Comparison of ENCODE assay signal across 20 cellular contexts in genomic region chr12:52392465-52393007, GRCh38. TPM values are rescaled to one million over a fixed set of nuclear protein-coding genes. Genes with fewer than 3 reads are reported as not detected.
"Had no signal": no experiment of that assay in that cellular context is flagged by ENCODE, and none has a peak within 500 bp of the region (broad histone marks: within the 10 kb centered on the region; RNA-seq: fewer than 3 reads in every experiment).

No MANE protein-coding gene starts in this region.

- H3K27ac ChIP-seq: heart left ventricle, suprapubic skin, tibial artery, upper lobe of left lung, uterus had no signal

- H3K4me3 ChIP-seq: heart left ventricle, mucosa of descending colon, suprapubic skin, tibial artery, upper lobe of left lung, uterus had no signal

- H3K27me3 ChIP-seq: suprapubic skin, upper lobe of left lung, uterus had no signal

- H3K9me3 ChIP-seq: heart left ventricle, mucosa of descending colon, suprapubic skin, tibial artery, upper lobe of left lung, uterus had no signal

- ATAC-seq: effector memory CD8-positive, alpha-beta T cell; left lobe of liver; mucosa of descending colon; natural killer cell had no signal

- H3K36me3 ChIP-seq: heart left ventricle, suprapubic skin, tibial artery, upper lobe of left lung, uterus had no signal

- DNase-seq: effector memory CD8-positive, alpha-beta T cell; erythroblast; heart left ventricle; hippocampal formation; natural killer cell; small intestine; stimulated activated CD4-positive, alpha-beta T cell treated with anti-CD3 and anti-CD28 coated beads, Interleukin-2, amount 100 ng/mL, for 48 hours; stimulated activated naive CD4-positive, alpha-beta T cell treated with Interleukin-2 at 50 U/mL for 16 hours; tibial artery; upper lobe of left lung; uterus had no signal

- H3K4me1 ChIP-seq: upper lobe of left lung, uterus had no signal

RNA-seq across cellular contexts. Expression of gene KRT84, which starts 7.1 kb away (rescaled TPM):
- total RNA-seq: frontal cortex, glomerular endothelial cell, heart left ventricle, left lobe of liver, mucosa of descending colon, myocyte, natural killer cell, neural crest cell, osteocyte, pulmonary artery endothelial cell, upper lobe of left lung had no signal
- polyA plus RNA-seq: heart left ventricle, small intestine had no signal

RNA-seq across cellular contexts. Expression of gene KRT82, which starts 13.6 kb away (rescaled TPM):
- total RNA-seq: frontal cortex, glomerular endothelial cell, heart left ventricle, left lobe of liver, mucosa of descending colon, myocyte, natural killer cell, neural crest cell, osteocyte, pulmonary artery endothelial cell, upper lobe of left lung, uterus had no signal
- polyA plus RNA-seq: heart left ventricle, small intestine had no signal

RNA-seq across cellular contexts. Expression of gene KRT85, which starts 25.3 kb away (rescaled TPM):
- total RNA-seq: frontal cortex, glomerular endothelial cell, heart left ventricle, left lobe of liver, mucosa of descending colon, myocyte, natural killer cell, neural crest cell, osteocyte, upper lobe of left lung had no signal
- polyA plus RNA-seq: heart left ventricle, small intestine had no signal

RNA-seq across cellular contexts. Expression of gene KRT75, which starts 41.6 kb away (rescaled TPM):
- total RNA-seq: frontal cortex, glomerular endothelial cell, heart left ventricle, left lobe of liver, mucosa of descending colon, myocyte, natural killer cell, neural crest cell, osteocyte, pulmonary artery endothelial cell, upper lobe of left lung, uterus had no signal
- polyA plus RNA-seq: heart left ventricle had no signal

RNA-seq across cellular contexts. Expression of gene KRT6B, which starts 59.4 kb away (rescaled TPM):
- total RNA-seq: frontal cortex, glomerular endothelial cell, heart left ventricle, left lobe of liver, mucosa of descending colon, myocyte, natural killer cell, neural crest cell, osteocyte, uterus had no signal
- polyA plus RNA-seq: heart left ventricle had no signal
